Comparison of ENCODE assay signal across 8 cellular contexts in genomic region chr1:36463404-36463772, GRCh38. TPM values are rescaled to one million over a fixed set of nuclear protein-coding genes. Genes with fewer than 3 reads are reported as not detected.
DNase-seq lines count a peak whose midpoint lies in the region; ATAC-seq and TF ChIP-seq lines count a peak whose summit lies in the region.

No MANE protein-coding gene starts in this region.

- H4K91ac ChIP-seq in trophoblast cell (ENCODE audit: low read depth, low read length): peak overlapping the region; percentile 98

- peak overlapping the region; percentile 86 for H4K12ac ChIP-seq in trophoblast cell (ENCODE audit: low read depth, low read length)

- peak overlapping the region; percentile 85 for H2BK120ac ChIP-seq in trophoblast cell (ENCODE audit: insufficient read depth, low read length, poor library complexity)

- TF ChIP-seq CTCF in Peyer's patch (IDR thresholded peaks at IDR 0.05): no peak
- no peak for TF ChIP-seq CTCF in fibroblast of mammary gland (conservative IDR thresholded peaks at IDR 0.05; ENCODE audit: control insufficient read depth, insufficient read depth, low read depth, low read length)

- H3K27me3 ChIP-seq in Peyer's patch (no peaks in the 10 kb centered on the region), trophoblast cell (ENCODE audit: insufficient read depth, low read length) (no peaks in the 10 kb centered on the region)

- peak overlapping the region; percentile 71 for H3K4ac ChIP-seq in trophoblast cell (ENCODE audit: low read depth, low read length)

- H3K27ac ChIP-seq in Peyer's patch (peak overlapping the region in 3 of 4 donors; percentile 80 to 86 (median 85)), trophoblast cell (ENCODE audit: low read depth, low read length) (peak overlapping the region; percentile 78)

- peak overlapping the region; percentile 70 for H2BK5ac ChIP-seq in trophoblast cell (ENCODE audit: low read depth, low read length, poor library complexity)

- H2AFZ ChIP-seq in trophoblast cell (ENCODE audit: insufficient read depth, low read length, poor library complexity): peak overlapping the region; percentile 90

- peak overlapping the region; percentile 2 for H2BK12ac ChIP-seq in trophoblast cell (ENCODE audit: low read length)

- H4K8ac ChIP-seq in trophoblast cell (ENCODE audit: low read depth, low read length): peak overlapping the region; percentile 97

- H3K4me1 ChIP-seq in Peyer's patch (peaks cover 0 to 10% (median 3%) of the 10 kb centered on the region in 4 donors), trophoblast cell (ENCODE audit: control insufficient read depth in 1 of 2, insufficient read depth in 2 of 2, low read length in 2 of 2) (peaks cover 4 to 5% of the 10 kb centered on the region in 2 experiments)

- no peak for TF ChIP-seq POLR2A in Peyer's patch (IDR thresholded peaks at IDR 0.05)

- H3K36me3 ChIP-seq in Peyer's patch (peaks cover 0 to 26% (median 0%) of the 10 kb centered on the region in 3 donors), trophoblast cell (ENCODE audit: control insufficient read depth in 1 of 2, insufficient read depth in 2 of 2, low read length in 2 of 2) (peaks cover 25 to 37% of the 10 kb centered on the region in 2 experiments)

- H3K9me3 ChIP-seq in Peyer's patch: no peaks in the 10 kb centered on the region
- H3K9me3 ChIP-seq in trophoblast cell (ENCODE audit: insufficient read depth, low read depth, low read length): no peaks in the 10 kb centered on the region

- peak overlapping the region; percentile 78 for H3K4me2 ChIP-seq in trophoblast cell (ENCODE audit: low read length)

- H3K14ac ChIP-seq in trophoblast cell (ENCODE audit: low read length): peak overlapping the region; percentile 86

- WGBS in trophoblast cell (ENCODE audit: extremely low coverage, insufficient coverage, insufficient read length): no CpG with 5 or more reads among the region's 5 CpGs

- H3K4me3 ChIP-seq in GM08714 (ENCODE audit: low read length) (peak overlapping the region; percentile 83), Peyer's patch (peak overlapping the region; percentile 69 to 84 (median 78)), fibroblast of mammary gland (ENCODE audit: control insufficient read depth, low read depth, low read length) (peak overlapping the region; percentile 96), trophoblast cell (ENCODE audit: low read depth, low read length) (peak overlapping the region; percentile 89)

- DNase-seq in Peyer's patch (no peak), fibroblast of mammary gland (ENCODE audit: low read depth) (no peak), trophoblast cell (no peak), hepatic stellate cell (ENCODE audit: low spot score) (no peak)
- DNase-seq in stimulated activated CD4-positive, alpha-beta T cell treated with anti-CD3 and anti-CD28 coated beads, Interleukin-2, amount 100 ng/mL, for 24 hours: no peak

- no peak overlapping the region for H3K23ac ChIP-seq in trophoblast cell (ENCODE audit: low read length)

- H3K18ac ChIP-seq in trophoblast cell (ENCODE audit: low read length): peak overlapping the region; percentile 85

- peak overlapping the region; percentile 87 for H3K9ac ChIP-seq in trophoblast cell (ENCODE audit: low read length)

- peaks cover 8% of the 10 kb centered on the region for H3K79me2 ChIP-seq in trophoblast cell (ENCODE audit: control insufficient read depth, insufficient read depth, low read length, poor library complexity)

- peaks cover 13% of the 10 kb centered on the region for H3K79me1 ChIP-seq in trophoblast cell (ENCODE audit: low read length)

- H2AK5ac ChIP-seq in trophoblast cell (ENCODE audit: low read length): peak overlapping the region; percentile 72

- ATAC-seq in HG02798 (IDR thresholded peaks at IDR 0.05; ENCODE audit: poor library complexity, unreplicated experiment): no peak
- no peak for ATAC-seq in GM21737 (IDR thresholded peaks at IDR 0.05; ENCODE audit: unreplicated experiment)

RNA-seq across cellular contexts. Expression of gene MRPS15, which starts 0.8 kb away (rescaled TPM):
- 10 to 100 TPM; 44.2 to 74.3 (median 46.7) TPM for total RNA-seq in Peyer's patch
- polyA plus RNA-seq in trophoblast cell (2013): 170 and 174 TPM in 2 replicates

RNA-seq across cellular contexts. Expression of gene OSCP1, which starts 13.1 kb away (rescaled TPM):
- total RNA-seq in Peyer's patch: 1 to 10 TPM in 3 of 4 donors, under 1 TPM in 1; 0.67 to 9.9 (median 3.2) TPM
- polyA plus RNA-seq in trophoblast cell (2013): 3.7 and 3.8 TPM in 2 replicates

RNA-seq across cellular contexts. Expression of gene CSF3R, which starts 19.3 kb away (rescaled TPM):
- total RNA-seq in Peyer's patch: 10 to 100 TPM in 1 of 4 donors, 1 to 10 TPM in 3; 1.6 to 41.3 (median 4.2) TPM
- polyA plus RNA-seq in trophoblast cell (2013): 55.8 and 63.8 TPM in 2 replicates
